ENCODE assay signal across 2 cellular contexts in genomic region chr5:108687599-108688220, GRCh38.
TF ChIP-seq lines count a peak whose summit lies in the region.

No MANE protein-coding gene starts in this region.

TF ChIP-seq in IMR-90, 13 proteins besides CTCF, POLR2A, EP300 and RAD21:
- TF ChIP-seq BHLHE40 (IDR thresholded peaks at IDR 0.05; ENCODE audit: low read depth, low read length) (no peak), FOS (IDR thresholded peaks at IDR 0.05; ENCODE audit: low read depth, low read length) (no peak), CHD1 (IDR thresholded peaks at IDR 0.05; ENCODE audit: low read depth, low read length) (no peak), MAFK (IDR thresholded peaks at IDR 0.05; ENCODE audit: low read depth, low read length) (no peak), SMC3 (IDR thresholded peaks at IDR 0.05; ENCODE audit: low read depth, low read length) (no peak), RCOR1 (IDR thresholded peaks at IDR 0.05; ENCODE audit: insufficient replicate concordance, low read length) (no peak), NFE2L2 (IDR thresholded peaks at IDR 0.05; ENCODE audit: low read depth, low read length) (no peak), USF2 (IDR thresholded peaks at IDR 0.05; ENCODE audit: low read depth, low read length) (no peak), RFX5 (IDR thresholded peaks at IDR 0.05; ENCODE audit: low read depth, low read length) (no peak), CEBPB (IDR thresholded peaks at IDR 0.05; ENCODE audit: low read depth, low read length) (no peak), ELK1 (IDR thresholded peaks at IDR 0.05; ENCODE audit: borderline replicate concordance, low read depth, low read length) (no peak), MAZ (IDR thresholded peaks at IDR 0.05; ENCODE audit: borderline replicate concordance, low read depth, low read length) (no peak)
TF ChIP-seq in IMR-90: peak in this region for 0.

TF ChIP-seq in H1, 55 proteins besides CTCF, POLR2A, EP300 and RAD21:
- TF ChIP-seq MAFK (IDR thresholded peaks at IDR 0.05; ENCODE audit: low read depth, low read length), result no peak
- TF ChIP-seq BACH1 (IDR thresholded peaks at IDR 0.05; ENCODE audit: low read length), result no peak
- no peak for TF ChIP-seq SIRT6 (IDR thresholded peaks at IDR 0.05; ENCODE audit: low read length)
- TF ChIP-seq SP1 (IDR thresholded peaks at IDR 0.05; ENCODE audit: low read depth, low read length), result no peak
- TF ChIP-seq CHD2 (IDR thresholded peaks at IDR 0.05; ENCODE audit: low read length), result no peak
- TF ChIP-seq JUN (IDR thresholded peaks at IDR 0.05; ENCODE audit: low read depth, low read length), result no peak
- TF ChIP-seq SAP30 (IDR thresholded peaks at IDR 0.05; ENCODE audit: insufficient read depth, insufficient replicate concordance, low read length), result no peak
- TF ChIP-seq CHD7 (IDR thresholded peaks at IDR 0.05; ENCODE audit: insufficient replicate concordance, low read length), result no peak
- TF ChIP-seq RFX5 (IDR thresholded peaks at IDR 0.05; ENCODE audit: borderline replicate concordance, low read depth, low read length), result no peak
- no peak for TF ChIP-seq SIN3A (conservative IDR thresholded peaks at IDR 0.05 in 1 of 2, IDR thresholded peaks at IDR 0.05 in 1 of 2; ENCODE audit: low read depth in 1 of 2, low read length in 2 of 2)
- TF ChIP-seq MAX (IDR thresholded peaks at IDR 0.05), result no peak
- TF ChIP-seq E2F6 (IDR thresholded peaks at IDR 0.05), result no peak
- TF ChIP-seq TAF1 (IDR thresholded peaks at IDR 0.05; ENCODE audit: low read depth, low read length), result no peak
- TF ChIP-seq TEAD4 (IDR thresholded peaks at IDR 0.05; ENCODE audit: low read depth, low read length), result no peak
- no peak for TF ChIP-seq CBX8 (IDR thresholded peaks at IDR 0.05; ENCODE audit: borderline replicate concordance, low read depth, low read length)
